In the genomic region with DNA sequence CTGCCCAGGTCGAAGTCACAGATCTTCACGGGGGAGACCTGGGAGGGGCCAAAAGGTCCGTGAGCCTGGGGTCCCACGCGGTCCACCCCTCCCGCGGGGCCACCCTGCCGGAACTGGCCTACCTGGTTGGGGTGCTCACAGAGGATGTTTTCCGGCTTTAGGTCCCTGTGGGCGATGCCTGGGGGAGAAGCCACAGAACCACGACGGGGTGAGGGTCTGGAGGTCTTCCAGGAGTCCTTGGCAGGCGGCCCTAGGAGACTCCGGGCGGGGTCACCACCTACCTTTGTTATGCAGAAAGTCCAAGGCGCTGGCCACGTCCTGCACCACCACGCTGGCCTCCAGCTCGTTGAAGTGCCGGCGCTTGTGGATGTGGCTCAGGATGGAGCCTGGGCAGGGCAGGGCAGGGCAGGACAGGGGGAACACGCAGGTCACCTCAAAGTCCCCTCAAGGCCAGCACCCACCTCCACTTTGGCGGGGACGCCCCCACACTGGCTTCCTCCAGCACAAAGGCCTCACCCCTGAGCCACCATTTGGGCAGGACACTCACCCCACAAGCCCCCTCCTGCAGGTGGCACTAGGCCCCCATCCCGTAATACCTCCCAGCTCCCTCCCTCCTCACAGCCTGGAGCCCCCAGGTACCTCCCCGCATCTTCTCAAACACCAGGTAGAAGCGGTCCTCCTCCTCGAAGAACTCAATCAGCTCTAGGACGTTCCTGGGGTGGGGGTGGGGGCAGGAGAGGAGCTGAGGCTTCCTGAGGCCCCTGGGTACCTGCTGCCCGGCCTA, we compare ENCODE assay signal across 8 cellular contexts. TPM values are rescaled to one million over a fixed set of nuclear protein-coding genes. Genes with fewer than 3 reads are reported as not detected.
A peak's percentile ranks its signal among the peaks of the same experiment; 100 is the strongest.
DNase-seq lines count a peak whose midpoint lies in the region; TF ChIP-seq lines count a peak whose summit lies in the region.

No MANE protein-coding gene starts in this region.

- H3K9me3 ChIP-seq in ectodermal cell (ENCODE audit: control insufficient read depth, low read length) (no peaks in the 10 kb centered on the region), neural progenitor cell (ENCODE audit: low read depth) (no peaks in the 10 kb centered on the region)

- H3K27ac Mint-ChIP-seq in IgD-negative memory B cell = peak overlapping the region; percentile 94 to 99 (median 96)
- no peak overlapping the region for H3K27ac Mint-ChIP-seq in neural progenitor cell

- H3K27ac ChIP-seq in ectodermal cell (ENCODE audit: insufficient read depth, low read depth, low read length, poor library complexity, severe bottlenecking) (peak overlapping the region; percentile 84), neural progenitor cell (peak overlapping the region; percentile 64)

- peak overlapping the region; percentile 73 for H3K4me2 ChIP-seq in neural progenitor cell

- DNase-seq in GM12864 (ENCODE audit: low read depth) = no peak
- DNase-seq in neural progenitor cell (ENCODE audit: low spot score) = peak; percentile 49
- DNase-seq in NCI-H1694 (lab: John Stamatoyannopoulos, UW) = no peak
- DNase-seq in SKM-1 (lab: John Stamatoyannopoulos, UW; ENCODE audit: unreplicated experiment) = no peak
- DNase-seq in HuH-7.5 (ENCODE audit: low spot score) = no peak
- no peak for DNase-seq in NCI-H1436 treated with DMSO at 0.1 percent for 48 hours (lab: John Stamatoyannopoulos, UW)

- H3K9me3 Mint-ChIP-seq in IgD-negative memory B cell (no peaks in the 10 kb centered on the region), neural progenitor cell (no peaks in the 10 kb centered on the region)

- H3K4me1 ChIP-seq in ectodermal cell (ENCODE audit: control insufficient read depth, insufficient read depth, low read length) = peaks cover 22% of the 10 kb centered on the region
- peaks cover 22% of the 10 kb centered on the region for H3K4me1 ChIP-seq in neural progenitor cell

- H3K27me3 Mint-ChIP-seq in IgD-negative memory B cell (no peaks in the 10 kb centered on the region), neural progenitor cell (ENCODE audit: insufficient read depth, low read depth) (peaks cover 3% of the 10 kb centered on the region)

- H3K4me3 Mint-ChIP-seq in IgD-negative memory B cell (peak overlapping the region; percentile 54 to 89 (median 72)), neural progenitor cell (no peak overlapping the region)

- H3K36me3 Mint-ChIP-seq in IgD-negative memory B cell (peaks cover 4% of the 10 kb centered on the region), neural progenitor cell (peaks cover 6% of the 10 kb centered on the region)

- peaks cover 31% of the 10 kb centered on the region for H3F3A ChIP-seq in neural progenitor cell (ENCODE audit: low read depth)

- peaks cover 26% of the 10 kb centered on the region for H3K79me2 ChIP-seq in neural progenitor cell (ENCODE audit: low read depth)

- TF ChIP-seq CTCF in GM12864 (IDR thresholded peaks at IDR 0.05; ENCODE audit: low read depth, low read length, missing control alignments) (no peak), neural progenitor cell (IDR thresholded peaks at IDR 0.05) (no peak)

- no peak overlapping the region for H3K9ac ChIP-seq in neural progenitor cell

- H3K27me3 ChIP-seq in ectodermal cell (ENCODE audit: control insufficient read depth, insufficient read depth, low read length, poor library complexity, severe bottlenecking) (no peaks in the 10 kb centered on the region), neural progenitor cell (no peaks in the 10 kb centered on the region)

- H4K20me1 ChIP-seq in neural progenitor cell (ENCODE audit: low read depth) = peaks cover 43% of the 10 kb centered on the region

- H3K36me3 ChIP-seq in ectodermal cell (ENCODE audit: control insufficient read depth, insufficient read depth, low read length) (peaks cover 19% of the 10 kb centered on the region), neural progenitor cell (no peaks in the 10 kb centered on the region)

- H3K4me3 ChIP-seq in GM12864 (ENCODE audit: low read depth, low read length) = peak overlapping the region; percentile 47
- H3K4me3 ChIP-seq in ectodermal cell (ENCODE audit: insufficient read depth, low read depth, low read length) = peak overlapping the region; percentile 39
- H3K4me3 ChIP-seq in neural progenitor cell = peak overlapping the region; percentile 28

- WGBS in ectodermal cell, 2 experiments = 63 to 68% methylated on average over 30 of the region's 30 CpGs

- H3K4me1 Mint-ChIP-seq in IgD-negative memory B cell (peaks cover 15 to 22% (median 16%) of the 10 kb centered on the region in 3 donors), neural progenitor cell (peaks cover 10% of the 10 kb centered on the region)

- no peak overlapping the region for H2AFZ ChIP-seq in neural progenitor cell (replicated peaks)

RNA-seq across cellular contexts. Expression of a gene that starts 8.4 kb away (rescaled TPM):
- 83.9 TPM for polyA plus RNA-seq in IgD-negative memory B cell
- 140 TPM for polyA plus RNA-seq in ectodermal cell (2013, experiment 1 of 4)
- polyA plus RNA-seq in ectodermal cell (2013, experiment 2 of 4) = 134 TPM
- 108 TPM for polyA plus RNA-seq in ectodermal cell (2013, experiment 3 of 4)
- polyA plus RNA-seq in ectodermal cell (2013, experiment 4 of 4) = 109 TPM
- 46.0 and 106 TPM in 2 replicates for total RNA-seq in neural progenitor cell (ENCODE audit: low replicate concordance)

RNA-seq across cellular contexts. Expression of a gene that starts 27.2 kb away (rescaled TPM):
- 8.2 TPM for polyA plus RNA-seq in IgD-negative memory B cell
- polyA plus RNA-seq in ectodermal cell (2013, experiment 1 of 4) = 146 TPM
- polyA plus RNA-seq in ectodermal cell (2013, experiment 2 of 4) = 144 TPM
- polyA plus RNA-seq in ectodermal cell (2013, experiment 3 of 4) = 130 TPM
- polyA plus RNA-seq in ectodermal cell (2013, experiment 4 of 4) = 138 TPM
- total RNA-seq in neural progenitor cell (ENCODE audit: low replicate concordance) = 48.8 and 148 TPM in 2 replicates

RNA-seq across cellular contexts. Expression of a gene that starts 53.4 kb away (rescaled TPM):
- 136 TPM for polyA plus RNA-seq in IgD-negative memory B cell
- polyA plus RNA-seq in ectodermal cell (2013, experiment 1 of 4) = 21.5 TPM
- 23.6 TPM for polyA plus RNA-seq in ectodermal cell (2013, experiment 2 of 4)
- 12.7 TPM for polyA plus RNA-seq in ectodermal cell (2013, experiment 3 of 4)
- polyA plus RNA-seq in ectodermal cell (2013, experiment 4 of 4) = 14.2 TPM
- 6.0 and 15.9 TPM in 2 replicates for total RNA-seq in neural progenitor cell (ENCODE audit: low replicate concordance)

RNA-seq across cellular contexts. Expression of a gene that starts 54.0 kb away (rescaled TPM):
- polyA plus RNA-seq in IgD-negative memory B cell = 0.83 TPM
- 3.4 TPM for polyA plus RNA-seq in ectodermal cell (2013, experiment 1 of 4)
- 3.9 TPM for polyA plus RNA-seq in ectodermal cell (2013, experiment 2 of 4)
- polyA plus RNA-seq in ectodermal cell (2013, experiment 3 of 4) = 2.7 TPM
- polyA plus RNA-seq in ectodermal cell (2013, experiment 4 of 4) = 3.1 TPM
- total RNA-seq in neural progenitor cell (ENCODE audit: low replicate concordance) = 3.7 TPM in 1 of 2 replicates, not detected in the other
